ENCODE assay signal across 1 cellular context in the genomic region with DNA sequence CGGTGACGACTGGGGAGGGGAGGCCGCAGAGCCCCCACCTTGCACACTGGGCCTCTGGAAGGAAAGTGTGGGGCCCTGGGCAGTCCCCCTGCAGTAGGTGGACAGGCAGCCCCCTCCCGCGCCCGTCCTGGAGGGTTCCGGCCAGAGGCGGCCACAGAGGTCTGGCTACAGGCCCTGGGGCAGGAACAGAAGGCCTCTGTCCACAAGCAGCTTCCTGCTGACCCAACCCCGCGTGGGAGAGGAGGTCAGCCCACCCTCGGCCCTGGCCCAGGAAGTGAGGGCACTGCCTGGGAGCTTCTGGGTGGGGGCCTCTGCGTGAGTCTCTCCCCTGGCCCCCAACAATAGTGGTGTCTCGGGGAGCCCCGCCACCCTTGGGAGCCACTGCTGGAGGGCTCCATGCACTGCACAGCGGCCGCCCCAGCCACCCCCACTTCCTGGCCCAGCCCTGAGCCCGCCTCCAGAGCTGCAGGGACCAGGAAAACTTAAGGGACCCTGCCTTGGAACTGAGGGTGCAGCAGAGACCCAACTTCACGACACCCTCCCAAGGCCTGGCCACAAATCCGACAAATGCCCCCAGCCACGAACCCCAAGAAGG.
TF ChIP-seq lines count a peak whose summit lies in the region.

No MANE protein-coding gene starts in this region.

TF ChIP-seq in H1, 55 proteins besides CTCF, POLR2A, EP300 and RAD21:
- no peak for TF ChIP-seq SP1 (IDR thresholded peaks at IDR 0.05; ENCODE audit: low read depth, low read length)
- no peak for TF ChIP-seq NRF1 (IDR thresholded peaks at IDR 0.05; ENCODE audit: low read depth, low read length)
- TF ChIP-seq TEAD4 (IDR thresholded peaks at IDR 0.05; ENCODE audit: low read depth, low read length): no peak
- TF ChIP-seq EGR1 (IDR thresholded peaks at IDR 0.05; ENCODE audit: borderline replicate concordance, low read depth, low read length): no peak
- TF ChIP-seq SRF (IDR thresholded peaks at IDR 0.05; ENCODE audit: low read depth, low read length): no peak
- no peak for TF ChIP-seq HDAC6 (IDR thresholded peaks at IDR 0.05; ENCODE audit: low read depth, low read length)
- TF ChIP-seq KDM1A (IDR thresholded peaks at IDR 0.05; ENCODE audit: borderline replicate concordance, low read length): no peak
- no peak for TF ChIP-seq SP4 (IDR thresholded peaks at IDR 0.05; ENCODE audit: low read length)
- TF ChIP-seq CHD1 (IDR thresholded peaks at IDR 0.05; ENCODE audit: low read depth, low read length): no peak
- TF ChIP-seq ATF2 (IDR thresholded peaks at IDR 0.05; ENCODE audit: low read length): no peak
- TF ChIP-seq CHD2 (IDR thresholded peaks at IDR 0.05; ENCODE audit: low read length): no peak
- no peak for TF ChIP-seq POU5F1 (IDR thresholded peaks at IDR 0.05; ENCODE audit: low read depth, low read length)
- TF ChIP-seq CREB1 (IDR thresholded peaks at IDR 0.05): no peak
- TF ChIP-seq BACH1 (IDR thresholded peaks at IDR 0.05; ENCODE audit: low read length): no peak
- TF ChIP-seq SAP30 (IDR thresholded peaks at IDR 0.05; ENCODE audit: insufficient read depth, insufficient replicate concordance, low read length): no peak
- TF ChIP-seq, protein P1, sequence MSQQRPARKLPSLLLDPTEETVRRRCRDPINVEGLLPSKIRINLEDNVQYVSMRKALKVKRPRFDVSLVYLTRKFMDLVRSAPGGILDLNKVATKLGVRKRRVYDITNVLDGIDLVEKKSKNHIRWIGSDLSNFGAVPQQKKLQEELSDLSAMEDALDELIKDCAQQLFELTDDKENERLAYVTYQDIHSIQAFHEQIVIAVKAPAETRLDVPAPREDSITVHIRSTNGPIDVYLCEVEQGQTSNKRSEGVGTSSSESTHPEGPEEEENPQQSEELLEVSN (IDR thresholded peaks at IDR 0.05): no peak
- TF ChIP-seq SIRT6 (IDR thresholded peaks at IDR 0.05; ENCODE audit: low read length): no peak
